Comparison of ENCODE assay signal across 11 cellular contexts in the genomic region with DNA sequence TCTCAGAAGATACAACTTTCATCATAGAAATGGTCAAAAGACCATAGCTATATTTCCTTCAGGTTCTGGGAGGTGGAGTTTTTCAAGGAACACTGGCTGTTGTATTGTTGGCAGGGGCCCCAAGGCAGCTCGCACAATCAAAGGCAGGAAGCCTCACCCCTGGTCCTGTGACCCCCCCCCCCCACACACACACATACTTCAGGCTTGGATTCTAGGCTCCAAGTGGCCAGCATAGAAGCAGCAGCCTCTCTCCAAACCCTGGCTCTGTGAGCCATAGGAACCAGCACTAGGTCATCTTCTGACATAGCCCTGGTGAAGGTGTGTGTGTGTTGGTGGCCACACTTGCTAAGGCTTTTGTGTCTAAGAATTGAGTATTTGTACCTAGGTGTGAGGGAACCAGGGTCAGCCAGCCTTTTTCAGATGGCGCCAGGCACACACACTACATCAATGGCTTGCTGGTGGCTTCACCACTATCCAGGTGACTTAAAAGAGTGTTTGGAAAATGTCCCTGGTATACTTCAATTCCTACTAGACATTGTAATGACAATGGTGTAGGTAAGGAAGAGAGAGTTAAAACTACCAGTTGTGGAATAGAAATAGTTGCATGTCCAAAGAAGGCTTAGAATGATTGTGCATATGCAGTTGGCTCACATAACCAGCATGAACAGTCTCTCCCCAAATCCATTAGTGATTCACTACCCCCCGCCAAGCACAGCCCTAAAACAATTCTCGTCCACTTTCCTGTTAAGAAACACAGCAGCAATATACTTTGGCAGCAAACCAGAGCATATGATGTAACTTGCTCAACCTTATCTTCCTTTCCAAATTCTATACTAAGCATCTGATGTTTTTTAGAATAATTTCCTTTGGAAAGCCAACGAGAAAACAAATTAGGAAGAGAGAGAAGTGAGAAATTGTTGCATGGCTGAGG.
DNase-seq lines count a peak whose midpoint lies in the region; ATAC-seq, FAIRE-seq and TF ChIP-seq lines count a peak whose summit lies in the region.
"Had no signal": no experiment of that assay in that cellular context is flagged by ENCODE, and none has a peak within 500 bp of the region (broad histone marks: within the 10 kb centered on the region; RNA-seq: fewer than 3 reads in every experiment).

No MANE protein-coding gene starts in this region.

- H4K20me1 ChIP-seq in K562 (replicated peaks; ENCODE audit: control insufficient read depth, insufficient read depth, low read length), result no peaks in the 10 kb centered on the region

- H2AFZ ChIP-seq in K562 (ENCODE audit: low read depth, low read length), result no peak overlapping the region

- peaks cover 29% of the 10 kb centered on the region for H3K4me1 Mint-ChIP-seq in activated CD8-positive, alpha-beta T cell treated with anti-CD3 and anti-CD28 coated beads for 36 hours (ENCODE audit: low read depth)
- peaks cover 19% of the 10 kb centered on the region for H3K4me1 Mint-ChIP-seq in activated CD8-positive, alpha-beta T cell treated with anti-CD3 and anti-CD28 coated beads, Interleukin-2, amount 10 ng/mL, durations not matched to agents 7 days and 5 days (ENCODE audit: low read depth)

- in situ Hi-C loops in K562 (cut with MboI), result no loop called here

- FAIRE-seq in K562 (lab: Jason Lieb, UNC), result peak; percentile 80
- no peak for FAIRE-seq in GM12892 (lab: Jason Lieb, UNC)

- TF ChIP-seq RAD21 in K562 (CRISPR knock-in tag; conservative IDR thresholded peaks at IDR 0.05 in 1 of 2, IDR thresholded peaks at IDR 0.05 in 1 of 2), result no peak; a peak in 1 of 4 replicates

- H3K4me2 ChIP-seq in K562 (ENCODE audit: insufficient read depth, low read length), result no peak overlapping the region

- no peaks in the 10 kb centered on the region for H3K27me3 Mint-ChIP-seq in activated CD8-positive, alpha-beta T cell treated with anti-CD3 and anti-CD28 coated beads for 36 hours
- no peaks in the 10 kb centered on the region for H3K27me3 Mint-ChIP-seq in activated CD8-positive, alpha-beta T cell treated with anti-CD3 and anti-CD28 coated beads, Interleukin-2, amount 10 ng/mL, durations not matched to agents 7 days and 5 days (ENCODE audit: low read depth)

- WGBS in K562 (ENCODE audit: insufficient coverage, low coverage, missing lambda C conversion rate), result 41% methylated on average over 5 of the region's 5 CpGs
- 39 to 51% methylated on average over 4 to 5 of the region's 5 CpGs for WGBS in upper lobe of left lung, 2 donors

- no peak overlapping the region for H3K4me3 Mint-ChIP-seq in activated CD8-positive, alpha-beta T cell treated with anti-CD3 and anti-CD28 coated beads for 36 hours
- H3K4me3 Mint-ChIP-seq in activated CD8-positive, alpha-beta T cell treated with anti-CD3 and anti-CD28 coated beads, Interleukin-2, amount 10 ng/mL, durations not matched to agents 7 days and 5 days, result no peak overlapping the region

- no peak overlapping the region for H3K4me3 ChIP-seq in K562
- H3K4me3 ChIP-seq in upper lobe of left lung, result no peak overlapping the region

- no peak overlapping the region; a peak in 1 of 4 replicates for H3K9ac ChIP-seq in K562 (ENCODE audit: insufficient read depth in 1 of 2, low read depth in 2 of 2, low read length in 2 of 2)

- no peaks in the 10 kb centered on the region for H3K27me3 ChIP-seq in K562 (ENCODE audit: control insufficient read depth in 2 of 2, insufficient read depth in 2 of 2, low read length in 2 of 2)
- no peaks in the 10 kb centered on the region for H3K27me3 ChIP-seq in upper lobe of left lung

- peak overlapping the region; percentile 88 for H3K27ac Mint-ChIP-seq in activated CD8-positive, alpha-beta T cell treated with anti-CD3 and anti-CD28 coated beads for 36 hours
- H3K27ac Mint-ChIP-seq in activated CD8-positive, alpha-beta T cell treated with anti-CD3 and anti-CD28 coated beads, Interleukin-2, amount 10 ng/mL, durations not matched to agents 7 days and 5 days, result no peak overlapping the region

- H3K36me3 Mint-ChIP-seq in activated CD8-positive, alpha-beta T cell treated with anti-CD3 and anti-CD28 coated beads for 36 hours (ENCODE audit: low read depth), result peaks cover 32% of the 10 kb centered on the region
- H3K36me3 Mint-ChIP-seq in activated CD8-positive, alpha-beta T cell treated with anti-CD3 and anti-CD28 coated beads, Interleukin-2, amount 10 ng/mL, durations not matched to agents 7 days and 5 days (ENCODE audit: low read depth), result peaks cover 32% of the 10 kb centered on the region

- TF ChIP-seq EP300 in K562 (IDR thresholded peaks at IDR 0.05; ENCODE audit: low read length) (0 out of 2 replicates have a peak, but pooled peaks have one; percentile 13), upper lobe of left lung (IDR thresholded peaks at IDR 0.05) (no peak)

- POLR2A ChIA-PET in activated CD8-positive, alpha-beta T cell treated with anti-CD3 and anti-CD28 coated beads for 36 hours (lab: Charles Lee), result interaction anchor here (0.6 kb wide), 1 partner anchor 318 kb away, joined by 4 read pairs; no protein-coding TSS in a partner anchor
- POLR2A ChIA-PET in activated CD8-positive, alpha-beta T cell treated with anti-CD3 and anti-CD28 coated beads, Interleukin-2, amount 10 ng/mL, durations not matched to agents 7 days and 5 days (lab: Charles Lee), result interaction anchor here (0.6 kb wide), 2 partner anchors 91 to 153 kb away, joined by 3 to 5 read pairs; a partner anchor contains a TSS
- POLR2A ChIA-PET in K562 (lab: Yijun Ruan, JAX), result no interaction called here

- no peak for ATAC-seq in activated CD8-positive, alpha-beta T cell treated with anti-CD3 and anti-CD28 coated beads for 36 hours
- no peak for ATAC-seq in activated CD8-positive, alpha-beta T cell treated with anti-CD3 and anti-CD28 coated beads, Interleukin-2, amount 10 ng/mL, durations not matched to agents 7 days and 5 days
- ATAC-seq in K562 (peak; percentile 75), upper lobe of left lung (ENCODE audit: low FRiP score in 2 of 2) (peak in 1 of 2 donors; percentile 31), HG03280 (IDR thresholded peaks at IDR 0.05; ENCODE audit: unreplicated experiment) (no peak)
- ATAC-seq: HCT116 had no signal

- intact Hi-C loops in activated CD8-positive, alpha-beta T cell treated with anti-CD3 and anti-CD28 coated beads for 36 hours (cut with micrococcal nuclease), result no loop called here
- intact Hi-C loops in K562 (cut with micrococcal nuclease), result loop anchor here (5.0 kb wide), 1 partner anchor 86 kb away; no protein-coding TSS in a partner anchor

- H3K9me3 Mint-ChIP-seq in activated CD8-positive, alpha-beta T cell treated with anti-CD3 and anti-CD28 coated beads for 36 hours, result no peaks in the 10 kb centered on the region
- no peaks in the 10 kb centered on the region for H3K9me3 Mint-ChIP-seq in activated CD8-positive, alpha-beta T cell treated with anti-CD3 and anti-CD28 coated beads, Interleukin-2, amount 10 ng/mL, durations not matched to agents 7 days and 5 days (ENCODE audit: insufficient read depth)

- H3K9me3 ChIP-seq in K562 (replicated peaks; ENCODE audit: control insufficient read depth, insufficient read depth, low read depth, low read length) (no peaks in the 10 kb centered on the region), upper lobe of left lung (no peaks in the 10 kb centered on the region)

- TF ChIP-seq CTCF in activated CD8-positive, alpha-beta T cell treated with anti-CD3 and anti-CD28 coated beads for 36 hours (IDR thresholded peaks at IDR 0.05), result no peak
- TF ChIP-seq CTCF in K562 (IDR thresholded peaks at IDR 0.05 in 2 of 3, conservative IDR thresholded peaks at IDR 0.05 in 1 of 3; ENCODE audit: insufficient read depth in 2 of 3, low read depth in 1 of 3, low read length in 3 of 3), result no peak
- no peak for TF ChIP-seq CTCF in upper lobe of left lung (IDR thresholded peaks at IDR 0.05)

- no peaks in the 10 kb centered on the region for H3K9me1 ChIP-seq in K562 (ENCODE audit: control insufficient read depth, insufficient read depth, low read length)

- DNase-seq in activated CD8-positive, alpha-beta T cell treated with anti-CD3 and anti-CD28 coated beads for 36 hours, result no peak
- DNase-seq in activated CD8-positive, alpha-beta T cell treated with anti-CD3 and anti-CD28 coated beads, Interleukin-2, amount 10 ng/mL, durations not matched to agents 7 days and 5 days, result no peak
- DNase-seq in K562 (ENCODE audit: extremely low read depth in 1 of 4, low spot score in 3 of 4), result peak; percentile 21 to 47 (median 31)
- peak; percentile 98 for DNase-seq in iris pigment epithelial cell (ENCODE audit: low read depth)
- DNase-seq in upper lobe of left lung, result no peak
- no peak for DNase-seq in GM12892 (ENCODE audit: insufficient read length)
- no peak for DNase-seq in stimulated activated CD4-positive, alpha-beta T cell treated with anti-CD3 and anti-CD28 coated beads, Interleukin-1b, Interleukin-23, amount 100 ng/mL, for 48 hours
- DNase-seq: C1 segment of cervical spinal cord; stimulated activated CD4-positive, alpha-beta T cell treated with anti-CD3 and anti-CD28 coated beads, Interleukin-4, amount 100 ng/mL, for 24 hours had no signal

- TF ChIP-seq POLR2A in K562 (conservative IDR thresholded peaks at IDR 0.05) (no peak), upper lobe of left lung (IDR thresholded peaks at IDR 0.05) (no peak), GM12892 (IDR thresholded peaks at IDR 0.05; ENCODE audit: low read depth, low read length) (no peak)

- H3K27ac ChIP-seq in K562 (ENCODE audit: extremely low read depth, low read depth, low read length) (peak overlapping the region; percentile 50; the same call in 2 of the 3 replicates), upper lobe of left lung (peak overlapping the region; percentile 27 to 78 (median 62))

- peaks cover 72% of the 10 kb centered on the region; the same call in 2 of the 3 replicates for H3K36me3 ChIP-seq in K562 (ENCODE audit: control insufficient read depth, insufficient read depth, low read length)
- peaks cover 4 to 52% (median 23%) of the 10 kb centered on the region in 4 donors for H3K36me3 ChIP-seq in upper lobe of left lung

- no TSS peak for BruUV-seq in K562 (replicated peaks; lab: Mats Ljungman, UMichigan)

- CTCF ChIA-PET in activated CD8-positive, alpha-beta T cell treated with anti-CD3 and anti-CD28 coated beads for 36 hours (lab: Charles Lee), result no interaction called here
- CTCF ChIA-PET in activated CD8-positive, alpha-beta T cell treated with anti-CD3 and anti-CD28 coated beads, Interleukin-2, amount 10 ng/mL, durations not matched to agents 7 days and 5 days (lab: Charles Lee), result no interaction called here
- CTCF ChIA-PET in K562 (lab: Yijun Ruan, JAX; ENCODE audit: low intra/inter-chr PET ratio), result no interaction called here

- H3K4me1 ChIP-seq in K562 (replicated peaks in 1 of 2; ENCODE audit: control insufficient read depth in 2 of 2, insufficient read depth in 2 of 2, low read length in 2 of 2), result peaks cover 0 to 16% of the 10 kb centered on the region in 2 experiments; a peak in 3 of 5 replicates
- peaks cover 20 to 34% (median 30%) of the 10 kb centered on the region in 4 donors for H3K4me1 ChIP-seq in upper lobe of left lung

- no peaks in the 10 kb centered on the region for H3K79me2 ChIP-seq in K562 (ENCODE audit: control insufficient read depth, insufficient read depth, low read length)

Comparison
In these comparisons a context has a peak if more than half of its experiments do, and no peak if none do; other contexts are left out.
1. DNase-seq: peak in K562 (4 of 4) and iris pigment epithelial cell (single experiment); none in activated CD8-positive, alpha-beta T cell treated with anti-CD3 and anti-CD28 coated beads for 36 hours (single experiment), activated CD8-positive, alpha-beta T cell treated with anti-CD3 and anti-CD28 coated beads, Interleukin-2, amount 10 ng/mL, durations not matched to agents 7 days and 5 days (single experiment), upper lobe of left lung (0 of 2), GM12892 (single experiment) and stimulated activated CD4-positive, alpha-beta T cell treated with anti-CD3 and anti-CD28 coated beads, Interleukin-1b, Interleukin-23, amount 100 ng/mL, for 48 hours (single experiment).